ENCODE assay signal across 15 cellular contexts in the genomic region with DNA sequence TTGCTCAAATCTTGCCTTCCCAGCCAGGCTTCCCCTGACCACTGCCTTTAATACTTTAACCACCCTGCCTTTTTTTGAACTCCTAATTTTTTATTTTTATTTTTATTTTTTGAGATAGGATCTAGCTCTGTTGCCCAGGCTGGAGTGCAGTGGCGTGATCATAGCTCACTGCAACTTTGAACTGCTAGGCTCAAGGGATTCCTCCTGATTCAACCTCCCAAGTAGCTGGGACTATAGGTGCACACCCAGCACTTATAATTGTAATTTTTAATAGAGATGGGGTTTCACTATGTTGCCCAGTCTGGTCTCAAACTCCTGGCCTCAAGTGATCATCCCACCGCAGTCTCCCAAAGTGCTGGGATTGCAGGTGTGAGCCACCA. TPM values are rescaled to one million over a fixed set of nuclear protein-coding genes. Genes with fewer than 3 reads are reported as not detected.
DNase-seq lines count a peak whose midpoint lies in the region; ATAC-seq and TF ChIP-seq lines count a peak whose summit lies in the region.
"Had no signal": no experiment of that assay in that cellular context is flagged by ENCODE, and none has a peak within 500 bp of the region (broad histone marks: within the 10 kb centered on the region; RNA-seq: fewer than 3 reads in every experiment).

No MANE protein-coding gene starts in this region.

- peak overlapping the region; percentile 17 for H3K27ac Mint-ChIP-seq in Calu3 (ENCODE audit: unreplicated experiment)
- peak overlapping the region; percentile 73 for H3K27ac Mint-ChIP-seq in central memory CD8-positive, alpha-beta T cell (ENCODE audit: low read depth)
- H3K27ac Mint-ChIP-seq in CD8-positive, alpha-beta T cell: no peak overlapping the region

- WGBS in neuronal stem cell (ENCODE audit: extremely low coverage in 2 of 2, insufficient read length in 2 of 2, insufficient replicate concordance in 1 of 2), 2 donors: no CpG with 5 or more reads among the region's 2 CpGs

- peaks cover 0 to 5% of the 10 kb centered on the region in 2 donors for H3K9me3 ChIP-seq in neuronal stem cell (replicated peaks in 1 of 2; ENCODE audit: control insufficient read depth in 2 of 2, insufficient read depth in 1 of 2, low read depth in 1 of 2, low read length in 2 of 2)
- no peaks in the 10 kb centered on the region for H3K9me3 ChIP-seq in CD8-positive, alpha-beta T cell (ENCODE audit: low read length)
- H3K9me3 ChIP-seq: BE2C had no signal

- H3K9me3 Mint-ChIP-seq in Calu3 (ENCODE audit: low read depth, unreplicated experiment): peaks cover 2% of the 10 kb centered on the region
- no peaks in the 10 kb centered on the region for H3K9me3 Mint-ChIP-seq in central memory CD8-positive, alpha-beta T cell
- no peaks in the 10 kb centered on the region for H3K9me3 Mint-ChIP-seq in CD8-positive, alpha-beta T cell
- H3K9me3 Mint-ChIP-seq: CD4-positive, alpha-beta memory T cell had no signal

- no peak overlapping the region for H4K91ac ChIP-seq in neuronal stem cell (ENCODE audit: low read depth, low read length, poor library complexity)

- H3K4me3 Mint-ChIP-seq in Calu3 (ENCODE audit: low read depth, unreplicated experiment): no peak overlapping the region
- no peak overlapping the region for H3K4me3 Mint-ChIP-seq in central memory CD8-positive, alpha-beta T cell
- no peak overlapping the region for H3K4me3 Mint-ChIP-seq in CD8-positive, alpha-beta T cell
- H3K4me3 Mint-ChIP-seq: CD4-positive, alpha-beta memory T cell; IgD-negative memory B cell had no signal

- intact Hi-C loops in Calu3 (cut with micrococcal nuclease; ENCODE audit: unreplicated experiment): loop anchor here (5.0 kb wide), 3 partner anchors 58 to 273 kb away; no protein-coding TSS in a partner anchor
- intact Hi-C loops in CD8-positive, alpha-beta T cell (cut with DNase I, micrococcal nuclease): loop anchor here in 1 of 2 experiments (5.0 kb wide), 1 partner anchor 33 kb away; no protein-coding TSS in a partner anchor

- POLR2A ChIA-PET in CD8-positive, alpha-beta T cell (lab: Charles Lee): no interaction called here

- BruUV-seq in Calu3 (replicated peaks; lab: Mats Ljungman, UMichigan): no TSS peak

- no peak overlapping the region for H3K9ac ChIP-seq in neuronal stem cell (ENCODE audit: low read depth, low read length, poor library complexity)
- H3K9ac ChIP-seq: GM23248 had no signal

- H3K4me3 ChIP-seq in neuronal stem cell (ENCODE audit: low read length in 2 of 2): no peak overlapping the region
- H3K4me3 ChIP-seq in CD8-positive, alpha-beta T cell (ENCODE audit: low read depth, low read length): no peak overlapping the region
- H3K4me3 ChIP-seq: GM23248 had no signal

- no peak for ATAC-seq in central memory CD8-positive, alpha-beta T cell (replicated peaks; ENCODE audit: extremely low read depth, poor library complexity, severe bottlenecking)
- ATAC-seq in CD8-positive, alpha-beta T cell: no peak
- ATAC-seq: HCT116 had no signal

- H3K23ac ChIP-seq in neuronal stem cell (ENCODE audit: low read depth, low read length, poor library complexity): peak overlapping the region; percentile 77

- H3K14ac ChIP-seq in neuronal stem cell (ENCODE audit: low read length): no peak overlapping the region

- CTCF ChIA-PET in Calu3 (lab: Charles Lee): interaction anchor here (0.5 to 1.1 kb wide), 2 partner anchors 58 to 617 kb away, joined by 3 to 4 read pairs; no protein-coding TSS in a partner anchor
- CTCF ChIA-PET in CD8-positive, alpha-beta T cell (lab: Charles Lee): interaction anchor here (0.6 to 1.3 kb wide), 2 partner anchors 18 to 65 kb away, joined by 3 to 4 read pairs; no protein-coding TSS in a partner anchor

- peak overlapping the region; percentile 99 for H2AK5ac ChIP-seq in neuronal stem cell (ENCODE audit: low read depth, low read length)

- H3K4me2 ChIP-seq in neuronal stem cell (ENCODE audit: insufficient read depth, low read length, poor library complexity, severe bottlenecking): no peak overlapping the region

- no peak overlapping the region for H2BK120ac ChIP-seq in neuronal stem cell (ENCODE audit: low read depth, low read length)

- H2AFZ ChIP-seq in neuronal stem cell (ENCODE audit: low read length): no peak overlapping the region
- H2AFZ ChIP-seq: GM23248 had no signal

- H3K27me3 ChIP-seq in neuronal stem cell (ENCODE audit: control insufficient read depth in 3 of 3, insufficient read depth in 3 of 3, low read depth in 1 of 3, low read length in 3 of 3): peaks cover 0 to 2% (median 0%) of the 10 kb centered on the region in 3 experiments
- no peaks in the 10 kb centered on the region for H3K27me3 ChIP-seq in CD8-positive, alpha-beta T cell (ENCODE audit: insufficient read depth, low read length)
- H3K27me3 ChIP-seq: BE2C had no signal

- H3K27me3 Mint-ChIP-seq in Calu3 (ENCODE audit: unreplicated experiment): no peaks in the 10 kb centered on the region
- no peaks in the 10 kb centered on the region for H3K27me3 Mint-ChIP-seq in central memory CD8-positive, alpha-beta T cell
- peaks cover 2% of the 10 kb centered on the region for H3K27me3 Mint-ChIP-seq in CD8-positive, alpha-beta T cell (ENCODE audit: low read depth)

- no peak overlapping the region for H2BK12ac ChIP-seq in neuronal stem cell (ENCODE audit: low read length)

- no peak overlapping the region for H3K4ac ChIP-seq in neuronal stem cell (ENCODE audit: low read length)

- no peak for TF ChIP-seq CTCF in Calu3 (IDR thresholded peaks at IDR 0.05; ENCODE audit: unreplicated experiment)
- no peak for TF ChIP-seq CTCF in CD8-positive, alpha-beta T cell (IDR thresholded peaks at IDR 0.05)

- peaks cover 26% of the 10 kb centered on the region for H3K4me1 Mint-ChIP-seq in Calu3 (ENCODE audit: low read depth, unreplicated experiment)
- H3K4me1 Mint-ChIP-seq in central memory CD8-positive, alpha-beta T cell: no peaks in the 10 kb centered on the region
- H3K4me1 Mint-ChIP-seq in CD8-positive, alpha-beta T cell (ENCODE audit: low read depth): no peaks in the 10 kb centered on the region
- H3K4me1 Mint-ChIP-seq: IgD-negative memory B cell had no signal

- no peak overlapping the region for H2BK5ac ChIP-seq in neuronal stem cell (ENCODE audit: low read length)

- no peak overlapping the region for H2BK15ac ChIP-seq in neuronal stem cell (ENCODE audit: low read length)

- DNase-seq in Calu3 (no peak), neuronal stem cell (ENCODE audit: low spot score) (no peak), midbrain (lab: John Stamatoyannopoulos, UW) (no peak), SKM-1 (lab: John Stamatoyannopoulos, UW; ENCODE audit: unreplicated experiment) (no peak)
- no peak for DNase-seq in central memory CD8-positive, alpha-beta T cell (ENCODE audit: low spot score in 2 of 2)
- no peak for DNase-seq in CD8-positive, alpha-beta T cell
- no peak for DNase-seq in activated CD4-positive, alpha-beta T cell treated with anti-CD3 and anti-CD28 coated beads, Interleukin-2, amount 50 U/mL, for 48 hours
- DNase-seq: BE2C; CD4-positive, alpha-beta memory T cell; DMS 273 treated with DMSO at 0.1 percent for 48 hours; GM23248 had no signal

- H3K36me3 ChIP-seq in neuronal stem cell (replicated peaks in 1 of 2; ENCODE audit: control insufficient read depth in 2 of 2, insufficient read depth in 2 of 2, low read length in 2 of 2): no peaks in the 10 kb centered on the region
- no peaks in the 10 kb centered on the region for H3K36me3 ChIP-seq in CD8-positive, alpha-beta T cell (ENCODE audit: insufficient read depth, low read length)
- H3K36me3 ChIP-seq: BE2C had no signal

- H3K4me1 ChIP-seq in neuronal stem cell (ENCODE audit: control insufficient read depth in 2 of 2, insufficient read depth in 1 of 2, low read depth in 1 of 2, low read length in 2 of 2): no peaks in the 10 kb centered on the region
- H3K4me1 ChIP-seq in CD8-positive, alpha-beta T cell (ENCODE audit: insufficient read depth, low read length): no peaks in the 10 kb centered on the region
- H3K4me1 ChIP-seq: BE2C had no signal

- H3K27ac ChIP-seq in neuronal stem cell (replicated peaks; ENCODE audit: low read length): no peak overlapping the region
- H3K27ac ChIP-seq in CD8-positive, alpha-beta T cell (ENCODE audit: low read depth, low read length): no peak overlapping the region
- H3K27ac ChIP-seq: C4-2B, GM23248 had no signal

- H3K79me1 ChIP-seq in neuronal stem cell (ENCODE audit: low read depth, low read length): no peaks in the 10 kb centered on the region

- H3K36me3 Mint-ChIP-seq in Calu3 (ENCODE audit: insufficient read depth, unreplicated experiment): peaks cover 22% of the 10 kb centered on the region
- H3K36me3 Mint-ChIP-seq in central memory CD8-positive, alpha-beta T cell (ENCODE audit: insufficient read depth): no peaks in the 10 kb centered on the region
- no peaks in the 10 kb centered on the region for H3K36me3 Mint-ChIP-seq in CD8-positive, alpha-beta T cell
- H3K36me3 Mint-ChIP-seq: CD4-positive, alpha-beta memory T cell; IgD-negative memory B cell had no signal

- no peak overlapping the region for H4K8ac ChIP-seq in neuronal stem cell (ENCODE audit: low read depth, low read length)

- H3K18ac ChIP-seq in neuronal stem cell (ENCODE audit: low read length): no peak overlapping the region

RNA-seq across cellular contexts. Expression of gene FBXO27, which starts 21.7 kb away (rescaled TPM):
- total RNA-seq in Calu3 (2022): 9.6 and 14.6 TPM in 2 replicates
- 8.9 TPM for polyA plus RNA-seq in neuronal stem cell (2013, experiment 1 of 2)
- 8.1 TPM for polyA plus RNA-seq in neuronal stem cell (2013, experiment 2 of 2)
- total RNA-seq in CD8-positive, alpha-beta T cell: not detected

RNA-seq across cellular contexts. Expression of gene ACP7, which starts 30.1 kb away (rescaled TPM):
- total RNA-seq in Calu3 (2022): 6.6 and 9.5 TPM in 2 replicates
- polyA plus RNA-seq in neuronal stem cell (2013, experiment 1 of 2): not detected
- not detected for polyA plus RNA-seq in neuronal stem cell (2013, experiment 2 of 2)
- not detected for total RNA-seq in CD8-positive, alpha-beta T cell
- total RNA-seq: GM23248 had no signal
- polyA plus RNA-seq: AG04450; CD4-positive, alpha-beta memory T cell; IgD-negative memory B cell had no signal

Comparison
In these comparisons a context has a peak if more than half of its experiments do, and no peak if none do; other contexts are left out.
1. RNA of gene FBXO27, which starts 21.7 kb away (total RNA-seq): 9.6 to 14.6 TPM in Calu3; not detected in CD8-positive, alpha-beta T cell; every median in the first group is over 10 times any median in the second.